In the genomic region with DNA sequence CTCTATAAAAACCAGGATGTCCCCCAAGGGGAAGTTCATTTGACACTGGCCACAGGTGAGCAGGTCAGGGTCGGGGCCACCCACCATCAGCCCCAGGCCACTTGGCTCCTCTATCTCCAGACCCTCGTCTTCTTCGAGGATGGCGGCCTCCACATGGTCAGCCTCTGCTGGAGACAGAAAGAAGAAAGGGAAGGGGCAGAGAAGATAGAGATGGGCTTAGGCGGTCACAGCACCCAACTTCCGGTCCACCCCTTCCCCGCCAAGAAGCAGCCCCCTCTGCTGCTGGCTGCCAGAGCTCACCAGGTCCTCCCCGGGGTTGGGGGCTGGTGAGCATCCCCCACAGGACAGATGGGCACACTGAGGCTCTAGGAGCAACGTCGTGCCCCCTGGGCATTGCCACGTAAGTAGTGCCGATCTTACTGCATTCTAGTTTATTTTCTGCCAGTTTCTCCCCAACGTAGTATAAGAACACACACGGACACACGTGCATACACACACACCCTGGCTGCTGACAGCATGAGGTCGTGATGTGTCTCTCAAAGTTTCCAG, we compare ENCODE assay signal across 1 cellular context.
TF ChIP-seq lines count a peak whose summit lies in the region.

No MANE protein-coding gene starts in this region.

TF ChIP-seq in GM23338, 12 proteins besides CTCF, POLR2A, EP300 and RAD21:
- TF ChIP-seq, protein P1, sequence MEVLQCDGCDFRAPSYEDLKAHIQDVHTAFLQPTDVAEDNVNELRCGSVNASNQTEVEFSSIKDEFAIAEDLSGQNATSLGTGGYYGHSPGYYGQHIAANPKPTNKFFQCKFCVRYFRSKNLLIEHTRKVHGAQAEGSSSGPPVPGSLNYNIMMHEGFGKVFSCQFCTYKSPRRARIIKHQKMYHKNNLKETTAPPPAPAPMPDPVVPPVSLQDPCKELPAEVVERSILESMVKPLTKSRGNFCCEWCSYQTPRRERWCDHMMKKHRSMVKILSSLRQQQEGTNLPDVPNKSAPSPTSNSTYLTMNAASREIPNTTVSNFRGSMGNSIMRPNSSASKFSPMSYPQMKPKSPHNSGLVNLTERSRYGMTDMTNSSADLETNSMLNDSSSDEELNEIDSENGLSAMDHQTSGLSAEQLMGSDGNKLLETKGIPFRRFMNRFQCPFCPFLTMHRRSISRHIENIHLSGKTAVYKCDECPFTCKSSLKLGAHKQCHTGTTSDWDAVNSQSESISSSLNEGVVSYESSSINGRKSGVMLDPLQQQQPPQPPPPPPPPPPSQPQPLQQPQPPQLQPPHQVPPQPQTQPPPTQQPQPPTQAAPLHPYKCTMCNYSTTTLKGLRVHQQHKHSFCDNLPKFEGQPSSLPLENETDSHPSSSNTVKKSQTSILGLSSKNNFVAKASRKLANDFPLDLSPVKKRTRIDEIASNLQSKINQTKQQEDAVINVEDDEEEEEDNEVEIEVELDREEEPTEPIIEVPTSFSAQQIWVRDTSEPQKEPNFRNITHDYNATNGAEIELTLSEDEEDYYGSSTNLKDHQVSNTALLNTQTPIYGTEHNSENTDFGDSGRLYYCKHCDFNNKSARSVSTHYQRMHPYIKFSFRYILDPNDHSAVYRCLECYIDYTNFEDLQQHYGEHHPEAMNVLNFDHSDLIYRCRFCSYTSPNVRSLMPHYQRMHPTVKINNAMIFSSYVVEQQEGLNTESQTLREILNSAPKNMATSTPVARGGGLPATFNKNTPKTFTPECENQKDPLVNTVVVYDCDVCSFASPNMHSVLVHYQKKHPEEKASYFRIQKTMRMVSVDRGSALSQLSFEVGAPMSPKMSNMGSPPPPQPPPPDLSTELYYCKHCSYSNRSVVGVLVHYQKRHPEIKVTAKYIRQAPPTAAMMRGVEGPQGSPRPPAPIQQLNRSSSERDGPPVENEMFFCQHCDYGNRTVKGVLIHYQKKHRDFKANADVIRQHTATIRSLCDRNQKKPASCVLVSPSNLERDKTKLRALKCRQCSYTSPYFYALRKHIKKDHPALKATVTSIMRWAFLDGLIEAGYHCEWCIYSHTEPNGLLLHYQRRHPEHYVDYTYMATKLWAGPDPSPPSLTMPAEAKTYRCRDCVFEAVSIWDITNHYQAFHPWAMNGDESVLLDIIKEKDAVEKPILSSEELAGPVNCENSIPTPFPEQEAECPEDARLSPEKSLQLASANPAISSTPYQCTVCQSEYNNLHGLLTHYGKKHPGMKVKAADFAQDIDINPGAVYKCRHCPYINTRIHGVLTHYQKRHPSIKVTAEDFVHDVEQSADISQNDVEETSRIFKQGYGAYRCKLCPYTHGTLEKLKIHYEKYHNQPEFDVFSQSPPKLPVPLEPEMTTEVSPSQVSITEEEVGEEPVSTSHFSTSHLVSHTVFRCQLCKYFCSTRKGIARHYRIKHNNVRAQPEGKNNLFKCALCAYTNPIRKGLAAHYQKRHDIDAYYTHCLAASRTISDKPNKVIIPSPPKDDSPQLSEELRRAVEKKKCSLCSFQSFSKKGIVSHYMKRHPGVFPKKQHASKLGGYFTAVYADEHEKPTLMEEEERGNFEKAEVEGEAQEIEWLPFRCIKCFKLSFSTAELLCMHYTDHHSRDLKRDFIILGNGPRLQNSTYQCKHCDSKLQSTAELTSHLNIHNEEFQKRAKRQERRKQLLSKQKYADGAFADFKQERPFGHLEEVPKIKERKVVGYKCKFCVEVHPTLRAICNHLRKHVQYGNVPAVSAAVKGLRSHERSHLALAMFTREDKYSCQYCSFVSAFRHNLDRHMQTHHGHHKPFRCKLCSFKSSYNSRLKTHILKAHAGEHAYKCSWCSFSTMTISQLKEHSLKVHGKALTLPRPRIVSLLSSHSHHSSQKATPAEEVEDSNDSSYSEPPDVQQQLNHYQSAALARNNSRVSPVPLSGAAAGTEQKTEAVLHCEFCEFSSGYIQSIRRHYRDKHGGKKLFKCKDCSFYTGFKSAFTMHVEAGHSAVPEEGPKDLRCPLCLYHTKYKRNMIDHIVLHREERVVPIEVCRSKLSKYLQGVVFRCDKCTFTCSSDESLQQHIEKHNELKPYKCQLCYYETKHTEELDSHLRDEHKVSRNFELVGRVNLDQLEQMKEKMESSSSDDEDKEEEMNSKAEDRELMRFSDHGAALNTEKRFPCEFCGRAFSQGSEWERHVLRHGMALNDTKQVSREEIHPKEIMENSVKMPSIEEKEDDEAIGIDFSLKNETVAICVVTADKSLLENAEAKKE (CRISPR knock-in tag; IDR thresholded peaks at IDR 0.05), result no peak
- TF ChIP-seq CREB1 (CRISPR knock-in tag; IDR thresholded peaks at IDR 0.05; ENCODE audit: low read depth) (no peak), EZH2 (IDR thresholded peaks at IDR 0.05; ENCODE audit: low read depth, unreplicated experiment) (no peak), EZH2phosphoT487 (IDR thresholded peaks at IDR 0.05; ENCODE audit: unreplicated experiment) (no peak), NANOG (IDR thresholded peaks at IDR 0.05; ENCODE audit: borderline replicate concordance) (no peak), STAT1 (IDR thresholded peaks at IDR 0.05; ENCODE audit: unreplicated experiment) (no peak), ZNF114 (CRISPR knock-in tag; IDR thresholded peaks at IDR 0.05) (no peak)
- TF ChIP-seq, protein P2, sequence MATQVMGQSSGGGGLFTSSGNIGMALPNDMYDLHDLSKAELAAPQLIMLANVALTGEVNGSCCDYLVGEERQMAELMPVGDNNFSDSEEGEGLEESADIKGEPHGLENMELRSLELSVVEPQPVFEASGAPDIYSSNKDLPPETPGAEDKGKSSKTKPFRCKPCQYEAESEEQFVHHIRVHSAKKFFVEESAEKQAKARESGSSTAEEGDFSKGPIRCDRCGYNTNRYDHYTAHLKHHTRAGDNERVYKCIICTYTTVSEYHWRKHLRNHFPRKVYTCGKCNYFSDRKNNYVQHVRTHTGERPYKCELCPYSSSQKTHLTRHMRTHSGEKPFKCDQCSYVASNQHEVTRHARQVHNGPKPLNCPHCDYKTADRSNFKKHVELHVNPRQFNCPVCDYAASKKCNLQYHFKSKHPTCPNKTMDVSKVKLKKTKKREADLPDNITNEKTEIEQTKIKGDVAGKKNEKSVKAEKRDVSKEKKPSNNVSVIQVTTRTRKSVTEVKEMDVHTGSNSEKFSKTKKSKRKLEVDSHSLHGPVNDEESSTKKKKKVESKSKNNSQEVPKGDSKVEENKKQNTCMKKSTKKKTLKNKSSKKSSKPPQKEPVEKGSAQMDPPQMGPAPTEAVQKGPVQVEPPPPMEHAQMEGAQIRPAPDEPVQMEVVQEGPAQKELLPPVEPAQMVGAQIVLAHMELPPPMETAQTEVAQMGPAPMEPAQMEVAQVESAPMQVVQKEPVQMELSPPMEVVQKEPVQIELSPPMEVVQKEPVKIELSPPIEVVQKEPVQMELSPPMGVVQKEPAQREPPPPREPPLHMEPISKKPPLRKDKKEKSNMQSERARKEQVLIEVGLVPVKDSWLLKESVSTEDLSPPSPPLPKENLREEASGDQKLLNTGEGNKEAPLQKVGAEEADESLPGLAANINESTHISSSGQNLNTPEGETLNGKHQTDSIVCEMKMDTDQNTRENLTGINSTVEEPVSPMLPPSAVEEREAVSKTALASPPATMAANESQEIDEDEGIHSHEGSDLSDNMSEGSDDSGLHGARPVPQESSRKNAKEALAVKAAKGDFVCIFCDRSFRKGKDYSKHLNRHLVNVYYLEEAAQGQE (IDR thresholded peaks at IDR 0.05; ENCODE audit: unreplicated experiment), result no peak
- TF ChIP-seq, protein P3, sequence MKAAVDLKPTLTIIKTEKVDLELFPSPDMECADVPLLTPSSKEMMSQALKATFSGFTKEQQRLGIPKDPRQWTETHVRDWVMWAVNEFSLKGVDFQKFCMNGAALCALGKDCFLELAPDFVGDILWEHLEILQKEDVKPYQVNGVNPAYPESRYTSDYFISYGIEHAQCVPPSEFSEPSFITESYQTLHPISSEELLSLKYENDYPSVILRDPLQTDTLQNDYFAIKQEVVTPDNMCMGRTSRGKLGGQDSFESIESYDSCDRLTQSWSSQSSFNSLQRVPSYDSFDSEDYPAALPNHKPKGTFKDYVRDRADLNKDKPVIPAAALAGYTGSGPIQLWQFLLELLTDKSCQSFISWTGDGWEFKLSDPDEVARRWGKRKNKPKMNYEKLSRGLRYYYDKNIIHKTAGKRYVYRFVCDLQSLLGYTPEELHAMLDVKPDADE (IDR thresholded peaks at IDR 0.05), result no peak
